ENCODE assay signal across 25 cellular contexts in the genomic region with DNA sequence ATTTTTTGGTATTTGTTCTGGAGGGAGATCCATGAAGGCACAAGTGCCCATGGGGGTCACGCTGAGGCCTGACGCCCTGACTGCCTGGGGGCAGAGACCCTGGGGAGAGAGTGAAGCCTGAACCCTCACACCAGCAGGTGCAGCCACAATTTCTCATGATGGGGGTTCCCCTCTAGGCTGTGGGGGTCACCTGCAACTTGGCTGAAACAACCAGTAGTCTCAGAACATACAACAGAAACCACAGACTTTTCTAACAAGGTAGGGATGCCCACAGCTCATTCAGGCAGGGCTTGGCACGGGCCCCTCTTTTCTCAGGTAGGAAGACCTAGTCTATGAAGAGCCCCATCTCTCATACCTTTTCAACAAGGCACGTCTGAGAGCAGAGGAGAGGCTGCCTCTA.
"Had no signal": no experiment of that assay in that cellular context is flagged by ENCODE, and none has a peak within 500 bp of the region (broad histone marks: within the 10 kb centered on the region; RNA-seq: fewer than 3 reads in every experiment).

No MANE protein-coding gene starts in this region.

- H3K4me3 ChIP-seq: SK-N-MC had no signal

- DNase-seq: activated B cell treated with CpG ODN at 0.5 μM for 24 hours; activated CD4-positive, alpha-beta memory T cell treated with anti-CD3 and anti-CD28 coated beads, Interleukin-2, amount 10 ng/mL, durations not matched to agents 7 days and 5 days; activated CD4-positive, alpha-beta T cell treated with anti-CD3 and anti-CD28 coated beads, Interleukin-2, amount 50 U/mL, for 1 hour; activated effector memory CD4-positive, alpha-beta T cell treated with anti-CD3 and anti-CD28 coated beads, Interleukin-2, amount 50 U/mL, for 16 hours; activated naive CD4-positive, alpha-beta T cell treated with Interleukin-2 at 50 U/mL for 16 hours; activated T-cell treated with anti-CD3 and anti-CD28 coated beads, Interleukin-2, amount 50 U/mL, for 4 hours; amygdala; KG1; NCI-H1092; NCI-H1417; NCI-H2029; NCI-H2107; NCI-H2171 treated with DMSO at 0.1 percent for 48 hours; NCI-H226; NCI-H526; NCI-H774; OCI-M1; RPMI8226; T-cell; T-helper 2 cell; T1000 had no signal

- H3K27ac ChIP-seq: SK-N-MC had no signal

- ATAC-seq: activated naive CD4-positive, alpha-beta T cell treated with anti-CD3 and anti-CD28 coated beads, Interleukin-2, amount 50 U/mL, for 72 hours; activated T-cell treated with anti-CD3 and anti-CD28 coated beads, Interleukin-2, amount 50 U/mL, for 4 hours; Panc1; Right ventricle myocardium inferior; T-cell had no signal
